Comparison of ENCODE assay signal across 27 cellular contexts in genomic region chr4:23429497-23429896, GRCh38.
"Had no signal": no experiment of that assay in that cellular context is flagged by ENCODE, and none has a peak within 500 bp of the region (broad histone marks: within the 10 kb centered on the region; RNA-seq: fewer than 3 reads in every experiment).

No MANE protein-coding gene starts in this region.

- H3K27ac ChIP-seq: stomach, suprapubic skin, testis, thoracic aorta, thyroid gland, tibial artery, tibial nerve, transverse colon, upper lobe of left lung, upper lobe of right lung, uterus, vagina had no signal

- DNase-seq: stimulated activated CD4-positive, alpha-beta T cell treated with anti-CD3 and anti-CD28 coated beads, Interleukin-2, amount 100 ng/mL, for 48 hours; stimulated activated CD4-positive, alpha-beta T cell treated with anti-CD3 and anti-CD28 coated beads, Interleukin-4, amount 100 ng/mL, for 1 hour; stimulated activated CD4-positive, alpha-beta T cell treated with anti-CD3 and anti-CD28 coated beads, Interleukin-4, amount 100 ng/mL, for 24 hours; stimulated activated CD4-positive, alpha-beta T cell treated with anti-CD3 and anti-CD28 coated beads, Interleukin-4, amount 100 ng/mL, for 4 hours; stimulated activated CD8-positive, alpha-beta memory T cell treated with anti-CD3 and anti-CD28 coated beads, Interleukin-4, amount 100 ng/mL, for 48 hours; stimulated activated naive B cell treated with anti-CD40 and anti-IgM and Interleukin-4, amounts not matched to agents 10 μg/mL and 1 μg/mL and 100 μg/mL, for 72 hours; stimulated activated naive CD4-positive, alpha-beta T cell; stimulated activated naive CD4-positive, alpha-beta T cell treated with Interleukin-2 at 50 U/mL for 16 hours; stimulated activated naive CD8-positive, alpha-beta T cell treated with anti-CD3 and anti-CD28 coated beads, Interleukin-15, amount 100 ng/mL, for 72 hours; stimulated activated naive CD8-positive, alpha-beta T cell treated with anti-CD3 and anti-CD28 coated beads, Interleukin-15, Interleukin-2, amounts not matched to agents 100 U/mL and 50 U/mL, for 24 hours; stomach; substantia nigra; testis; thyroid gland; tibial artery; transverse colon; trophoblast cell; upper lobe of left lung; upper lobe of right lung; uterus had no signal

- ATAC-seq: stimulated activated effector memory CD8-positive, alpha-beta T cell treated with anti-CD3 and anti-CD28 coated beads, Interleukin-12 subunit alpha, Interleukin-12 subunit beta, amount 100 ng/mL, for 72 hours; stimulated activated memory B cell treated with anti-CD40 and anti-IgM and Interleukin-4, amounts not matched to agents 10 μg/mL and 1 μg/mL and 100 μg/mL, for 72 hours; stimulated activated naive B cell treated with anti-CD40 and anti-IgM and Interleukin-4, amounts not matched to agents 10 μg/mL and 1 μg/mL and 100 μg/mL, for 72 hours; stimulated activated naive CD8-positive, alpha-beta T cell treated with anti-CD3 and anti-CD28 coated beads, Interleukin-15, amount 100 ng/mL, for 72 hours; stimulated activated naive CD8-positive, alpha-beta T cell treated with anti-CD3 and anti-CD28 coated beads, Interleukin-15, Interleukin-2, amounts not matched to agents 100 U/mL and 50 U/mL, for 24 hours; upper lobe of right lung had no signal

- H3K4me3 ChIP-seq: stomach, suprapubic skin, testis, thoracic aorta, thyroid gland, tibial artery, tibial nerve, transverse colon, upper lobe of left lung, upper lobe of right lung, uterus, vagina had no signal

- H3K27me3 ChIP-seq: stomach, suprapubic skin, testis, thyroid gland, tibial artery, tibial nerve, transverse colon, upper lobe of left lung, upper lobe of right lung, uterus, vagina had no signal

- H3K4me1 ChIP-seq: stomach, suprapubic skin, testis, thyroid gland, tibial artery, tibial nerve, transverse colon, upper lobe of left lung, upper lobe of right lung, uterus, vagina had no signal

- FAIRE-seq: urothelium cell line had no signal

- H3K9me3 ChIP-seq: stomach, suprapubic skin, testis, thoracic aorta, thyroid gland, tibial artery, tibial nerve, transverse colon, upper lobe of left lung, upper lobe of right lung, uterus, vagina had no signal

- H3K36me3 ChIP-seq: stomach, suprapubic skin, thoracic aorta, thyroid gland, tibial artery, tibial nerve, transverse colon, upper lobe of left lung, upper lobe of right lung, uterus, vagina had no signal
